Comparison of ENCODE assay signal across 16 cellular contexts in genomic region chr10:132951926-132952325, GRCh38. TPM values are rescaled to one million over a fixed set of nuclear protein-coding genes. Genes with fewer than 3 reads are reported as not detected.
DNase-seq lines count a peak whose midpoint lies in the region; TF ChIP-seq lines count a peak whose summit lies in the region.
"Had no signal": no experiment of that assay in that cellular context is flagged by ENCODE, and none has a peak within 500 bp of the region (broad histone marks: within the 10 kb centered on the region; RNA-seq: fewer than 3 reads in every experiment).

No MANE protein-coding gene starts in this region.

- H4K20me1 ChIP-seq in H9 (ENCODE audit: control insufficient read depth, insufficient read depth, insufficient read length), result no peaks in the 10 kb centered on the region
- no peaks in the 10 kb centered on the region for H4K20me1 ChIP-seq in osteoblast (ENCODE audit: insufficient read depth, low read length)

- H3K18ac ChIP-seq in H9 (ENCODE audit: insufficient read length, low read depth, low read length), result no peak overlapping the region

- H3K14ac ChIP-seq in H9 (ENCODE audit: insufficient read depth, low read length), result no peak overlapping the region

- no peaks in the 10 kb centered on the region for H3K79me1 ChIP-seq in H9 (ENCODE audit: insufficient read depth, low read depth, low read length, poor library complexity, severe bottlenecking)

- H3K4me3 ChIP-seq in osteoblast (ENCODE audit: insufficient read depth, low read length), result no peak overlapping the region
- H3K4me3 ChIP-seq: GM12878, GM23248 had no signal

- no peak overlapping the region for H2BK12ac ChIP-seq in H9 (ENCODE audit: insufficient read length, low read depth, low read length)

- H3K79me2 ChIP-seq in H9 (ENCODE audit: insufficient read depth, low read length) (no peaks in the 10 kb centered on the region), osteoblast (ENCODE audit: insufficient read depth, low read length) (no peaks in the 10 kb centered on the region)

- H3K9me3 ChIP-seq in H9 (ENCODE audit: control insufficient read depth, low read depth, low read length), result no peaks in the 10 kb centered on the region
- H3K9me3 ChIP-seq in osteoblast (ENCODE audit: low read depth, low read length), result no peaks in the 10 kb centered on the region

- H3K23ac ChIP-seq in H9 (ENCODE audit: insufficient read length, low read depth, low read length), result no peak overlapping the region

- H3K9me3 Mint-ChIP-seq in H9, result peaks cover 0 to 3% of the 10 kb centered on the region in 2 experiments; a peak in 1 of 5 replicates

- H3K27me3 Mint-ChIP-seq in H9 (ENCODE audit: low read depth), result peaks cover 5% of the 10 kb centered on the region

- no peaks in the 10 kb centered on the region for H3K27me3 ChIP-seq in H9 (ENCODE audit: insufficient read depth, low read length)
- H3K27me3 ChIP-seq in osteoblast (ENCODE audit: insufficient read depth, low read length), result peaks cover 51% of the 10 kb centered on the region

- H2AFZ ChIP-seq in H9 (ENCODE audit: low read length) (no peak overlapping the region), osteoblast (ENCODE audit: low read length) (no peak overlapping the region)
- H2AFZ ChIP-seq: GM23248 had no signal

- H4K5ac ChIP-seq in H9 (ENCODE audit: insufficient read length, low read depth, low read length), result no peak overlapping the region

- peaks cover 10 to 11% of the 10 kb centered on the region in 2 experiments for H3K4me1 Mint-ChIP-seq in H9
- H3K4me1 Mint-ChIP-seq: CD4-positive, CD25-positive, alpha-beta regulatory T cell had no signal

- H4K8ac ChIP-seq in H9 (replicated peaks; ENCODE audit: insufficient read length, low read depth, low read length), result no peak overlapping the region

- H3K36me3 Mint-ChIP-seq in H9 (ENCODE audit: insufficient read depth in 1 of 3, low read depth in 3 of 3), result no peaks in the 10 kb centered on the region
- H3K36me3 Mint-ChIP-seq: CD4-positive, CD25-positive, alpha-beta regulatory T cell had no signal

- no peak overlapping the region for H3K27ac ChIP-seq in H9 (ENCODE audit: insufficient read length, low read depth, low read length)
- H3K27ac ChIP-seq in osteoblast (ENCODE audit: low read depth, low read length), result no peak overlapping the region
- H3K27ac ChIP-seq: 22Rv1, GM23248 had no signal

- H3K36me3 ChIP-seq in osteoblast (ENCODE audit: insufficient read depth, low read length), result no peaks in the 10 kb centered on the region

- H3K4me1 ChIP-seq in H9 (ENCODE audit: insufficient read depth, low read length) (peaks cover 2% of the 10 kb centered on the region; the same call in 1 of the 2 replicates), osteoblast (ENCODE audit: insufficient read depth, low read length) (no peaks in the 10 kb centered on the region)

- H3K9ac ChIP-seq in H9 (ENCODE audit: extremely low read depth, insufficient read length, low read length), result no peak overlapping the region
- H3K9ac ChIP-seq: GM23248 had no signal

- H2BK120ac ChIP-seq in H9 (ENCODE audit: low read depth, low read length, poor library complexity, severe bottlenecking), result no peak overlapping the region

- no peak overlapping the region for H4K91ac ChIP-seq in H9 (ENCODE audit: insufficient read length, low read depth, low read length)

- no peak overlapping the region for H3K4ac ChIP-seq in H9 (ENCODE audit: low read depth, low read length)

- no CpG with 5 or more reads among the region's 12 CpGs for WGBS in H9 (ENCODE audit: extremely low coverage, insufficient read length, low lambda C conversion rate)

- peak; percentile 6 for DNase-seq in activated CD4-positive, CD25-positive, alpha-beta regulatory T cell treated with anti-CD3 and anti-CD28 coated beads, Interleukin-2, amount 50 U/mL, for 72 hours
- no peak for DNase-seq in activated CD4-positive, CD25-positive, alpha-beta regulatory T cell (lab: John Stamatoyannopoulos, UW)
- DNase-seq in H9 (peak; percentile 10), islet precursor cell (peak; percentile 21), osteoblast (ENCODE audit: insufficient read length, low spot score, missing footprints) (peak; percentile 17), retina (no peak), NCI-H2107 treated with DMSO at 0.1 percent for 48 hours (lab: John Stamatoyannopoulos, UW; ENCODE audit: unreplicated experiment) (no peak)
- DNase-seq in activated T-cell treated with anti-CD3 and anti-CD28 coated beads, Interleukin-2, amount 50 U/mL, for 1 hour, result no peak
- DNase-seq: Calu3; CD4-positive, CD25-positive, alpha-beta regulatory T cell; DMS79; GM23248; IMR-90 had no signal

- H3K23me2 ChIP-seq in H9 (ENCODE audit: insufficient read length, low read depth, low read length, poor library complexity, severe bottlenecking), result no peaks in the 10 kb centered on the region

- no peak overlapping the region for H2BK15ac ChIP-seq in H9 (ENCODE audit: low read depth, low read length)

- H3K27ac Mint-ChIP-seq in H9, result no peak overlapping the region
- H3K27ac Mint-ChIP-seq: CD4-positive, CD25-positive, alpha-beta regulatory T cell had no signal

- TF ChIP-seq CTCF in H9 (conservative IDR thresholded peaks at IDR 0.05) (no peak), osteoblast (IDR thresholded peaks at IDR 0.05; ENCODE audit: extremely low read depth, low read depth, low read length) (no peak)

- no peak overlapping the region for H3K56ac ChIP-seq in H9 (ENCODE audit: insufficient read length, low read depth, low read length)

- no peak overlapping the region for H2BK20ac ChIP-seq in H9 (ENCODE audit: low read depth, low read length, poor library complexity, severe bottlenecking)

- no peak overlapping the region for H2BK5ac ChIP-seq in H9 (ENCODE audit: insufficient read length, low read length)

- no peak overlapping the region for H3K4me3 Mint-ChIP-seq in H9
- H3K4me3 Mint-ChIP-seq: CD4-positive, CD25-positive, alpha-beta regulatory T cell had no signal

- H2AK5ac ChIP-seq in H9 (ENCODE audit: insufficient read length, low read length), result no peak overlapping the region

- no peak overlapping the region for H3T11ph ChIP-seq in H9 (ENCODE audit: low read length)

- no peak overlapping the region for H3K4me2 ChIP-seq in H9 (ENCODE audit: insufficient read depth, insufficient read length, low read length)
- no peak overlapping the region for H3K4me2 ChIP-seq in osteoblast (ENCODE audit: insufficient read depth, low read length)

RNA-seq across cellular contexts. Expression of gene CFAP46, which starts 9.6 kb away (rescaled TPM):
- total RNA-seq in H9 (2021) (2.9 and 3.1 TPM in 2 replicates), osteoblast (under 0.01 and 0.29 TPM in 2 replicates)
- total RNA-seq: Calu3; CD4-positive, CD25-positive, alpha-beta regulatory T cell; GM12878; HT-29 had no signal

Comparison
In these comparisons a context has a peak if more than half of its experiments do, and no peak if none do; other contexts are left out.
1. DNase-seq: peak in activated CD4-positive, CD25-positive, alpha-beta regulatory T cell treated with anti-CD3 and anti-CD28 coated beads, Interleukin-2, amount 50 U/mL, for 72 hours (single experiment), H9 (single experiment), islet precursor cell (single experiment) and osteoblast (single experiment); none in activated CD4-positive, CD25-positive, alpha-beta regulatory T cell (0 of 4), retina (single experiment), NCI-H2107 treated with DMSO at 0.1 percent for 48 hours (single experiment) and activated T-cell treated with anti-CD3 and anti-CD28 coated beads, Interleukin-2, amount 50 U/mL, for 1 hour (single experiment).